ENCODE assay signal across 10 cellular contexts in the genomic region with DNA sequence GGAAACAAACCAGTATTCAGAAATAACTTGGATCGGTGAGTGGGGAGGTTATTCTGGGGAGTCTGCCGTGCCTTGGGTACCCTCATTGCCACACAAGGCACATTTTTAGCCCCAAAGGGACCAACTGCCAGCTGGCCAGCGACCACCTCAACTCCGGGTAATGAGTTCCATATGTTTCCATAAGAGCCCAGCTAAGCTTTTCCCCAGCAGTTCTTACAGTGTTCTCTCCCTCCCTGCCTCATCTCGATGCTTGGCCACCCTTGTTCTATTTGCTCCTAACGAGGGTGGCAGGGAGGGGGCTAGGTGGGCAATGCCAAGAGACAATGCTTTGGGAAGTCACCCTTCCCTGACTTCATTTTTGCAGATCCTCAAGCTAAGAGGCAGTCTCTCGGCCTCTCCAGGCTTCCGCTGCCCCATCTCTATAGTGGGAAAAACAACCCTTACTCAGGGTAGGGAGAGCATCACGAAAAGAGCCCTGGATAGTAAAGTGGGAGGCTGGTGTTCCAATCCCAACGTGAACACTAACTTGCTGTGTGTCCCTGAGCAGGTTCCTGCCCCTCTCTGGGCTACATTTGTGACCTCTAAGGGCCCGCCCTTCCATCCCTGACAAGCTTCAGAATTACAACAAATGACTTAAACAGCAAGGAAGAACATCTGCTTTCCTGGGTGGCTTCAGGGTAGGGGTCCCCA. TPM values are rescaled to one million over a fixed set of nuclear protein-coding genes. Genes with fewer than 3 reads are reported as not detected.
DNase-seq lines count a peak whose midpoint lies in the region; ATAC-seq and TF ChIP-seq lines count a peak whose summit lies in the region.
"Had no signal": no experiment of that assay in that cellular context is flagged by ENCODE, and none has a peak within 500 bp of the region (broad histone marks: within the 10 kb centered on the region; RNA-seq: fewer than 3 reads in every experiment).

No MANE protein-coding gene starts in this region.

- H3K27me3 ChIP-seq in SU-DHL-6 (ENCODE audit: low read length) (no peaks in the 10 kb centered on the region), right cardiac atrium (ENCODE audit: control insufficient read depth, insufficient read depth) (no peaks in the 10 kb centered on the region)

- H3K9me3 Mint-ChIP-seq in stimulated activated effector memory CD8-positive, alpha-beta T cell treated with anti-CD3 and anti-CD28 coated beads, Interleukin-12 subunit alpha, Interleukin-12 subunit beta, amount 100 ng/mL, for 72 hours = no peaks in the 10 kb centered on the region

- peak overlapping the region; percentile 84 for H3K27ac Mint-ChIP-seq in stimulated activated effector memory CD8-positive, alpha-beta T cell treated with anti-CD3 and anti-CD28 coated beads, Interleukin-12 subunit alpha, Interleukin-12 subunit beta, amount 100 ng/mL, for 72 hours

- TF ChIP-seq CTCF in SU-DHL-6 (IDR thresholded peaks at IDR 0.05; ENCODE audit: insufficient read depth, low read length, poor library complexity, severe bottlenecking) = no peak

- peak overlapping the region; percentile 78 for H3K4me3 Mint-ChIP-seq in stimulated activated effector memory CD8-positive, alpha-beta T cell treated with anti-CD3 and anti-CD28 coated beads, Interleukin-12 subunit alpha, Interleukin-12 subunit beta, amount 100 ng/mL, for 72 hours

- H2AFZ ChIP-seq in SU-DHL-6 (ENCODE audit: low read depth, low read length, severe bottlenecking) = no peak overlapping the region

- no peaks in the 10 kb centered on the region for H3K36me3 Mint-ChIP-seq in stimulated activated effector memory CD8-positive, alpha-beta T cell treated with anti-CD3 and anti-CD28 coated beads, Interleukin-12 subunit alpha, Interleukin-12 subunit beta, amount 100 ng/mL, for 72 hours

- H3K79me2 ChIP-seq in SU-DHL-6 (ENCODE audit: insufficient read depth, low read length) = peaks cover 1% of the 10 kb centered on the region

- no peak overlapping the region for H3K27ac ChIP-seq in SU-DHL-6 (ENCODE audit: low read depth, low read length)
- peak overlapping the region; percentile 73 for H3K27ac ChIP-seq in right cardiac atrium (ENCODE audit: low read length)

- ATAC-seq in right cardiac atrium = no peak
- ATAC-seq in stimulated activated effector memory CD8-positive, alpha-beta T cell treated with anti-CD3 and anti-CD28 coated beads, Interleukin-12 subunit alpha, Interleukin-12 subunit beta, amount 100 ng/mL, for 72 hours = no peak
- no peak for ATAC-seq in GM19324 (IDR thresholded peaks at IDR 0.05; ENCODE audit: low FRiP score, unreplicated experiment)

- DNase-seq in DMS 273 (lab: John Stamatoyannopoulos, UW; ENCODE audit: unreplicated experiment) (peak; percentile 37), DMS 273 treated with DMSO at 0.1 percent for 48 hours (lab: John Stamatoyannopoulos, UW) (no peak), right cardiac atrium (no peak), NK-92 (lab: John Stamatoyannopoulos, UW; ENCODE audit: unreplicated experiment) (no peak), inferior parietal cortex (ENCODE audit: extremely low spot score) (no peak)
- DNase-seq in stimulated activated effector memory CD8-positive, alpha-beta T cell treated with anti-CD3 and anti-CD28 coated beads, Interleukin-12 subunit alpha, Interleukin-12 subunit beta, amount 100 ng/mL, for 72 hours (ENCODE audit: low spot score in 2 of 2) = no peak
- DNase-seq: NCI-H1436 treated with DMSO at 0.1 percent for 48 hours, occipital lobe had no signal

- no peaks in the 10 kb centered on the region for H3K36me3 ChIP-seq in SU-DHL-6 (ENCODE audit: low read length)

- WGBS in right cardiac atrium = 86% methylated on average over 11 of the region's 11 CpGs

- H3K4me1 Mint-ChIP-seq in stimulated activated effector memory CD8-positive, alpha-beta T cell treated with anti-CD3 and anti-CD28 coated beads, Interleukin-12 subunit alpha, Interleukin-12 subunit beta, amount 100 ng/mL, for 72 hours = peaks cover 29% of the 10 kb centered on the region

- peaks cover 38% of the 10 kb centered on the region for H3F3A ChIP-seq in SU-DHL-6 (ENCODE audit: insufficient read depth)

- no peaks in the 10 kb centered on the region for H3K9me3 ChIP-seq in SU-DHL-6 (ENCODE audit: insufficient read depth, low read length)
- H3K9me3 ChIP-seq in right cardiac atrium (ENCODE audit: control insufficient read depth, low read length) = no peaks in the 10 kb centered on the region

- H3K9me2 ChIP-seq in SU-DHL-6 (replicated peaks; ENCODE audit: insufficient read depth, low read length) = no peaks in the 10 kb centered on the region

- intact Hi-C loops in right cardiac atrium (cut with DNase I) = no loop called here

- H3K4me2 ChIP-seq in SU-DHL-6 (ENCODE audit: low read depth, low read length, poor library complexity, severe bottlenecking) = peak overlapping the region; percentile 81

- H3K4me1 ChIP-seq in right cardiac atrium (ENCODE audit: control insufficient read depth, insufficient read depth, low read length) = no peaks in the 10 kb centered on the region

- H3K4me3 ChIP-seq in SU-DHL-6 (ENCODE audit: insufficient read depth, low read length, poor library complexity, severe bottlenecking) = no peak overlapping the region
- no peak overlapping the region for H3K4me3 ChIP-seq in right cardiac atrium (ENCODE audit: low read length)

- no peaks in the 10 kb centered on the region for H4K20me1 ChIP-seq in SU-DHL-6 (ENCODE audit: low read depth, low read length)

- H3K9ac ChIP-seq in SU-DHL-6 (ENCODE audit: low read length) = 0 out of 2 replicates have a peak overlapping the region, but pooled peaks have one; percentile 88

RNA-seq across cellular contexts. Expression of a gene that starts 6.0 kb away (rescaled TPM):
- total RNA-seq in right cardiac atrium = 100 to 1,000 TPM; 162 to 225 (median 179) TPM
- 208 TPM for polyA plus RNA-seq in right cardiac atrium

RNA-seq across cellular contexts. Expression of a gene that starts 22.3 kb away (rescaled TPM):
- total RNA-seq in right cardiac atrium = under 1 TPM in 3 of 4 donors, not detected in 1; 0.06 to 0.82 (median 0.40) TPM
- polyA plus RNA-seq in right cardiac atrium = 0.05 TPM
